15 cellular contexts compared by ENCODE assay signal in the genomic region with DNA sequence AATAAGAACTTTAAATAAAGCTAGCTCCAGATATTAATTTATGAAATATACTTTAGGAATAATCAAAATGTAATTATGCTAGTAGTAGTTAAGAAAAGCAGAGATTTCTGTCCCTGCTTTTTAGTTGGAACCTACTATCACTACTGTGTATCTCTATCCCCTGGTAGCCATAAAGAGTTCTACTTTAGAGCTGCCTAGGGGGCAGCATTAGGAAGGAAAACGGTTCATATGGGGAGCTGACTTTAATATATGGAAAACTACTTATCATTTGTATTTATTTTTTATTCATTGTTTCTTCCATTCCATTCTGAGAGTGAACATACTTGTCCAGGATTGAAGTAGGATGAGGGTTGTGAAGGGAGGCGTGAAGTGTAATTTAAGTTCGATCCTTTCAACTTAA. TPM values are rescaled to one million over a fixed set of nuclear protein-coding genes. Genes with fewer than 3 reads are reported as not detected.
A peak's percentile ranks its signal among the peaks of the same experiment; 100 is the strongest.
DNase-seq lines count a peak whose midpoint lies in the region; ATAC-seq and TF ChIP-seq lines count a peak whose summit lies in the region.
"Had no signal": no experiment of that assay in that cellular context is flagged by ENCODE, and none has a peak within 500 bp of the region (broad histone marks: within the 10 kb centered on the region; RNA-seq: fewer than 3 reads in every experiment).

No MANE protein-coding gene starts in this region.

- H3K9ac ChIP-seq in SK-N-MC (ENCODE audit: insufficient read length), result no peak overlapping the region

- H3K27ac Mint-ChIP-seq in stimulated activated naive B cell treated with anti-CD40 and anti-IgM and Interleukin-4, amounts not matched to agents 10 μg/mL and 1 μg/mL and 100 μg/mL, for 72 hours, result no peak overlapping the region
- H3K27ac Mint-ChIP-seq: dendritic cell treated with granulocyte-macrophage colony-stimulating factor and Interleukin-4, amounts not matched to agents 40 ng/mL and 50 ng/mL, for 4 days had no signal

- no peak for ATAC-seq in stimulated activated naive B cell treated with anti-CD40 and anti-IgM and Interleukin-4, amounts not matched to agents 10 μg/mL and 1 μg/mL and 100 μg/mL, for 72 hours (replicated peaks)

- H3K9me3 Mint-ChIP-seq in stimulated activated naive B cell treated with anti-CD40 and anti-IgM and Interleukin-4, amounts not matched to agents 10 μg/mL and 1 μg/mL and 100 μg/mL, for 72 hours, result no peaks in the 10 kb centered on the region
- H3K9me3 Mint-ChIP-seq: dendritic cell treated with granulocyte-macrophage colony-stimulating factor and Interleukin-4, amounts not matched to agents 40 ng/mL and 50 ng/mL, for 4 days had no signal

- H3K36me3 Mint-ChIP-seq in stimulated activated naive B cell treated with anti-CD40 and anti-IgM and Interleukin-4, amounts not matched to agents 10 μg/mL and 1 μg/mL and 100 μg/mL, for 72 hours, result peaks cover 9 to 16% of the 10 kb centered on the region in 2 donors

- peak; percentile 8 for DNase-seq in NCI-H82 (lab: John Stamatoyannopoulos, UW)
- no peak for DNase-seq in NCI-H82 treated with DMSO at 0.1 percent for 48 hours (lab: John Stamatoyannopoulos, UW; ENCODE audit: unreplicated experiment)
- DNase-seq in SK-N-MC (ENCODE audit: low read depth, low spot score), result no peak
- DNase-seq in fibroblast of pulmonary artery (ENCODE audit: low read depth), result no peak
- no peak for DNase-seq in stimulated activated naive B cell treated with anti-CD40 and anti-IgM and Interleukin-4, amounts not matched to agents 10 μg/mL and 1 μg/mL and 100 μg/mL, for 72 hours
- no peak for DNase-seq in NCI-H2107 treated with DMSO at 0.1 percent for 48 hours (lab: John Stamatoyannopoulos, UW; ENCODE audit: unreplicated experiment)
- DNase-seq in activated CD4-positive, alpha-beta T cell treated with anti-CD3 and anti-CD28 coated beads for 48 hours, result no peak
- DNase-seq: activated CD4-positive, alpha-beta T cell treated with anti-CD3 and anti-CD28 coated beads for 1 hour; NCI-H187; RPMI8226 had no signal

- H3K9me3 ChIP-seq in SK-N-MC (ENCODE audit: low read depth, low read length), result no peaks in the 10 kb centered on the region
- H3K9me3 ChIP-seq: vagina had no signal

- peak overlapping the region; percentile 50; the same call in 1 of the 2 replicates for H3K27ac ChIP-seq in SK-N-MC
- peak overlapping the region; percentile 9 for H3K27ac ChIP-seq in temporal lobe (ENCODE audit: low read depth, low read length)
- H3K27ac ChIP-seq: HL-60, vagina had no signal

- no peaks in the 10 kb centered on the region for H3K4me1 Mint-ChIP-seq in stimulated activated naive B cell treated with anti-CD40 and anti-IgM and Interleukin-4, amounts not matched to agents 10 μg/mL and 1 μg/mL and 100 μg/mL, for 72 hours

- peaks cover 84% of the 10 kb centered on the region for H3K36me3 ChIP-seq in SK-N-MC (ENCODE audit: insufficient read depth, low read length)

- no peaks in the 10 kb centered on the region for H3K27me3 Mint-ChIP-seq in stimulated activated naive B cell treated with anti-CD40 and anti-IgM and Interleukin-4, amounts not matched to agents 10 μg/mL and 1 μg/mL and 100 μg/mL, for 72 hours
- H3K27me3 Mint-ChIP-seq: dendritic cell treated with granulocyte-macrophage colony-stimulating factor and Interleukin-4, amounts not matched to agents 40 ng/mL and 50 ng/mL, for 4 days had no signal

- TF ChIP-seq CTCF in fibroblast of pulmonary artery (IDR thresholded peaks at IDR 0.05; ENCODE audit: low read length, missing control alignments), result peak; percentile 26

- H3K4me3 ChIP-seq in SK-N-MC (no peak overlapping the region), fibroblast of pulmonary artery (replicated peaks; ENCODE audit: low read depth, low read length) (no peak overlapping the region)
- H3K4me3 ChIP-seq: vagina had no signal

- H3K4me3 Mint-ChIP-seq in stimulated activated naive B cell treated with anti-CD40 and anti-IgM and Interleukin-4, amounts not matched to agents 10 μg/mL and 1 μg/mL and 100 μg/mL, for 72 hours, result no peak overlapping the region
- H3K4me3 Mint-ChIP-seq: dendritic cell treated with granulocyte-macrophage colony-stimulating factor and Interleukin-4, amounts not matched to agents 40 ng/mL and 50 ng/mL, for 4 days; mesothelial cell of epicardium had no signal

RNA-seq across cellular contexts. Expression of a gene that starts 40.9 kb away (rescaled TPM):
- 25.1 TPM for total RNA-seq in temporal lobe
